22 cellular contexts compared by ENCODE assay signal in the genomic region with DNA sequence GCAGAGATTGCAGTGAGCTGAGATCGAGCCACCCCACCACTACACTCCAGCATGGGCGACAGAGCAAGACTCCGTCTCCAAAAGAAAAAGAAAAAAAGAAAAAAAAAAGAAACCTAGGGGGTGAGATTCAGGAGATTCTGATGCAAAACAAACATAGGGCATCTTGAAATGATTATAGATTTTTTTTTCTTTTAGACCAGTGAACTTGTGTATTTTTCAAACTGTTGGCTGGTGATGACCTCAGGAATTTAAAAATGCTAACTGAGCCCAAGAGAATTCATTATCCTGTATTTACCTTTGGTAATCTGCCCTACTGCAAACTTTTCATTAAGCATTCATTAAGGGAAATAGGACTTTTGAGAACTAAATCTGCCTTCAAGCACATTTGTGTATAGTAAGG.
"Had no signal": no experiment of that assay in that cellular context is flagged by ENCODE, and none has a peak within 500 bp of the region (broad histone marks: within the 10 kb centered on the region; RNA-seq: fewer than 3 reads in every experiment).

No MANE protein-coding gene starts in this region.

- H3K9ac ChIP-seq: KMS-11 had no signal

- DNase-seq: activated CD4-positive, alpha-beta T cell treated with anti-CD3 and anti-CD28 coated beads for 48 hours; activated CD4-positive, alpha-beta T cell treated with anti-CD3 and anti-CD28 coated beads, Interleukin-2, amount 50 U/mL, for 4 hours; activated CD4-positive, CD25-positive, alpha-beta regulatory T cell treated with anti-CD3 and anti-CD28 coated beads, Interleukin-2, amount 50 U/mL, for 72 hours; activated CD8-positive, alpha-beta memory T cell treated with anti-CD3 and anti-CD28 coated beads, Interleukin-2, amount 50 U/mL, for 48 hours; activated CD8-positive, alpha-beta T cell treated with anti-CD3 and anti-CD28 coated beads, Interleukin-2, amount 10 ng/mL, durations not matched to agents 7 days and 5 days; activated naive CD4-positive, alpha-beta T cell; activated naive CD8-positive, alpha-beta T cell treated with anti-CD3 and anti-CD28 coated beads, Interleukin-2, amount 50 U/mL, for 24 hours; activated T-cell treated with anti-CD3 and anti-CD28 coated beads, Interleukin-2, amount 50 U/mL, for 1 hour; amygdala; NCI-H1092; NCI-H1417; NCI-H1694; NCI-H2029 treated with DMSO at 0.1 percent for 48 hours; NCI-H345; NCI-H510A; NCI-H526 treated with DMSO at 0.1 percent for 48 hours; NCI-H82; NK-92 treated with Interleukin-12 subunit alpha and Interleukin-12 subunit beta, amount 100 ng/mL, for 24 hours; Peyer's patch; Right ventricle myocardium superior; SJCRH30 had no signal

- H3K27me3 ChIP-seq: Peyer's patch, SJCRH30 had no signal

- H3K9me3 ChIP-seq: Peyer's patch, SJCRH30 had no signal

- H3K4me1 ChIP-seq: Peyer's patch, SJCRH30 had no signal

- H3K36me3 ChIP-seq: Peyer's patch, SJCRH30 had no signal

- H3K4me3 ChIP-seq: Peyer's patch, SJCRH30 had no signal
